ENCODE assay signal across 8 cellular contexts in the genomic region with DNA sequence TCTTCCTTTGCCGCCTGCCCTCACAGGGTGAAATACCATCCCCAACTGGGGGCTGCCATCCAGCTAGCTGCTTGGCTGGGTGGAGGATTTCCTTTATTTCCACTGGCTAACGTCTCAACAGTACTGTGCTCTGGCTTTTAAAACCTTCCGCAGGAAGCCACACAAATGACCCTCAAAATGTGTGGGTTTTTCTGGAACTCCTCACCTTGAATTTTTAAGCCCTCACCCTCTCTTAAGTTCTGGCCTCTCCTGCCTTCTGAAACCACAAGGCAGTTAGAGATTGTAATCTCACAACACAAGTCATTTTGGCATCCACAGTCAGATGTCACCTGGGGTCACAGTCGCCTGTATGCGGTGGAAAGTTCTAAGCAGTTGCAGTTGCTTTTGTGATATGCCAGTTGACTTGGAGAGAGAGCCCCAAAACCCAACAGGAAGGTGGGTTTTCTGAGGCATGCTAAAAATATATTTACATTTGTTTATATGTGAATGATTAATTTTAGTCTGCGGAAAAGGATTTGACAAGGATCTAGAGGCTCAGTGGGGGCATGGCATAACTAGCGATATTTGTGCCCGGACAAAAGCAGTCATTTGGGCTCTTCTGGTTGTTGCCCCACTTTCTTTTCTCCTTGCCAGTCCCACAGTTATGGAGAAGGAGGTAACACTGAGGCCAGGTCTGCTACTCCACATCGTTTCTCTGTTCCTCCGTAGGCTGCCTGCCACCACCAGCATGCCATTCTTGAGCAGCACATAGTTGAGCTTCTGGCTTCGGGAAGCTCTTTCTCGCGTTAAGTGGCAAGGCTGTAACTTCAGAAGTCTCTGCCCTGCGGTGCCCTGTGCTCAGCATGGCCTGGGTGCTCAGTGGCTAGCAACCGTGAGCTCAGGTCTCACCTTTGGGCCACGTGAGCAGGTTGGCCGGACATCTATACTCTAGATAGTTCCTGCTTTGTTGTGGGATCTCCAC.
DNase-seq lines count a peak whose midpoint lies in the region; ATAC-seq lines count a peak whose summit lies in the region.

No MANE protein-coding gene starts in this region.

- H3K4me3 Mint-ChIP-seq in activated naive CD8-positive, alpha-beta T cell: peak overlapping the region; percentile 59

- no peak for ATAC-seq in GM18868 (IDR thresholded peaks at IDR 0.05; ENCODE audit: unreplicated experiment)

- DNase-seq in H4 (ENCODE audit: low spot score): peak; percentile 30
- peak; percentile 76 for DNase-seq in SKM-1 treated with dmso at 0.1 percent for 144 hours (lab: John Stamatoyannopoulos, UW; ENCODE audit: unreplicated experiment)
- DNase-seq in stimulated activated CD8-positive, alpha-beta memory T cell treated with anti-CD3 and anti-CD28 coated beads, Interleukin-7, amount 100 ng/mL, for 24 hours (ENCODE audit: low read depth): peak; percentile 26
- DNase-seq in HK-2 (ENCODE audit: unreplicated experiment): no peak
- no peak for DNase-seq in HuH-7 (ENCODE audit: low spot score)
- no peak for DNase-seq in NCI-H446 treated with DMSO at 0.1 percent for 48 hours (lab: John Stamatoyannopoulos, UW)

- H3K9me3 Mint-ChIP-seq in activated naive CD8-positive, alpha-beta T cell (ENCODE audit: low read depth): peaks cover 5% of the 10 kb centered on the region

- no peaks in the 10 kb centered on the region for H3K27me3 Mint-ChIP-seq in activated naive CD8-positive, alpha-beta T cell

- peaks cover 62% of the 10 kb centered on the region for H3K4me1 Mint-ChIP-seq in activated naive CD8-positive, alpha-beta T cell (ENCODE audit: low read depth)

- peak overlapping the region; percentile 75 for H3K27ac Mint-ChIP-seq in activated naive CD8-positive, alpha-beta T cell

- H3K36me3 Mint-ChIP-seq in activated naive CD8-positive, alpha-beta T cell: peaks cover 3% of the 10 kb centered on the region

Comparison
In these comparisons a context has a peak if more than half of its experiments do, and no peak if none do; other contexts are left out.
1. DNase-seq: peak in H4 (single experiment), SKM-1 treated with dmso at 0.1 percent for 144 hours (single experiment) and stimulated activated CD8-positive, alpha-beta memory T cell treated with anti-CD3 and anti-CD28 coated beads, Interleukin-7, amount 100 ng/mL, for 24 hours (single experiment); none in HK-2 (single experiment), HuH-7 (single experiment) and NCI-H446 treated with DMSO at 0.1 percent for 48 hours (single experiment).